ENCODE assay signal across 2 cellular contexts in genomic region chr12:116863275-116863767, GRCh38.
TF ChIP-seq lines count a peak whose summit lies in the region.

No MANE protein-coding gene starts in this region.

TF ChIP-seq in SK-N-SH, 30 proteins besides CTCF, POLR2A, EP300 and RAD21 (continued from another document):
- TF ChIP-seq USF2 (IDR thresholded peaks at IDR 0.05; ENCODE audit: borderline replicate concordance, low read depth, low read length) (no peak), JUND (IDR thresholded peaks at IDR 0.05) (no peak)
- TF ChIP-seq, protein P1, sequence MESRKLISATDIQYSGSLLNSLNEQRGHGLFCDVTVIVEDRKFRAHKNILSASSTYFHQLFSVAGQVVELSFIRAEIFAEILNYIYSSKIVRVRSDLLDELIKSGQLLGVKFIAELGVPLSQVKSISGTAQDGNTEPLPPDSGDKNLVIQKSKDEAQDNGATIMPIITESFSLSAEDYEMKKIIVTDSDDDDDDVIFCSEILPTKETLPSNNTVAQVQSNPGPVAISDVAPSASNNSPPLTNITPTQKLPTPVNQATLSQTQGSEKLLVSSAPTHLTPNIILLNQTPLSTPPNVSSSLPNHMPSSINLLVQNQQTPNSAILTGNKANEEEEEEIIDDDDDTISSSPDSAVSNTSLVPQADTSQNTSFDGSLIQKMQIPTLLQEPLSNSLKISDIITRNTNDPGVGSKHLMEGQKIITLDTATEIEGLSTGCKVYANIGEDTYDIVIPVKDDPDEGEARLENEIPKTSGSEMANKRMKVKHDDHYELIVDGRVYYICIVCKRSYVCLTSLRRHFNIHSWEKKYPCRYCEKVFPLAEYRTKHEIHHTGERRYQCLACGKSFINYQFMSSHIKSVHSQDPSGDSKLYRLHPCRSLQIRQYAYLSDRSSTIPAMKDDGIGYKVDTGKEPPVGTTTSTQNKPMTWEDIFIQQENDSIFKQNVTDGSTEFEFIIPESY (IDR thresholded peaks at IDR 0.05; ENCODE audit: borderline replicate concordance, low read depth), result no peak
TF ChIP-seq in SK-N-SH: peak in this region for 0.

TF ChIP-seq in SK-N-SH treated with all-trans-retinoic acid at 6 μM for 48 hours, 23 proteins besides CTCF, POLR2A, EP300 and RAD21 (continued from another document):
- no peak for TF ChIP-seq POU6F1 (CRISPR knock-in tag; IDR thresholded peaks at IDR 0.05; ENCODE audit: borderline replicate concordance, low read depth)
- no peak for TF ChIP-seq ZNF70 (CRISPR knock-in tag; IDR thresholded peaks at IDR 0.05)
- TF ChIP-seq, protein P2, sequence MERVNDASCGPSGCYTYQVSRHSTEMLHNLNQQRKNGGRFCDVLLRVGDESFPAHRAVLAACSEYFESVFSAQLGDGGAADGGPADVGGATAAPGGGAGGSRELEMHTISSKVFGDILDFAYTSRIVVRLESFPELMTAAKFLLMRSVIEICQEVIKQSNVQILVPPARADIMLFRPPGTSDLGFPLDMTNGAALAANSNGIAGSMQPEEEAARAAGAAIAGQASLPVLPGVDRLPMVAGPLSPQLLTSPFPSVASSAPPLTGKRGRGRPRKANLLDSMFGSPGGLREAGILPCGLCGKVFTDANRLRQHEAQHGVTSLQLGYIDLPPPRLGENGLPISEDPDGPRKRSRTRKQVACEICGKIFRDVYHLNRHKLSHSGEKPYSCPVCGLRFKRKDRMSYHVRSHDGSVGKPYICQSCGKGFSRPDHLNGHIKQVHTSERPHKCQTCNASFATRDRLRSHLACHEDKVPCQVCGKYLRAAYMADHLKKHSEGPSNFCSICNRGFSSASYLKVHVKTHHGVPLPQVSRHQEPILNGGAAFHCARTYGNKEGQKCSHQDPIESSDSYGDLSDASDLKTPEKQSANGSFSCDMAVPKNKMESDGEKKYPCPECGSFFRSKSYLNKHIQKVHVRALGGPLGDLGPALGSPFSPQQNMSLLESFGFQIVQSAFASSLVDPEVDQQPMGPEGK (CRISPR knock-in tag; IDR thresholded peaks at IDR 0.05; ENCODE audit: borderline replicate concordance), result no peak
- TF ChIP-seq OSR1 (CRISPR knock-in tag; IDR thresholded peaks at IDR 0.05), result no peak
- no peak for TF ChIP-seq RARB (CRISPR knock-in tag; IDR thresholded peaks at IDR 0.05)
- no peak for TF ChIP-seq TCF4 (CRISPR knock-in tag; IDR thresholded peaks at IDR 0.05; ENCODE audit: borderline replicate concordance)
- no peak for TF ChIP-seq PPARA (CRISPR knock-in tag; IDR thresholded peaks at IDR 0.05; ENCODE audit: borderline replicate concordance)
- TF ChIP-seq SNAI2 (CRISPR knock-in tag; IDR thresholded peaks at IDR 0.05), result no peak
TF ChIP-seq in SK-N-SH treated with all-trans-retinoic acid at 6 μM for 48 hours: peak in this region for 0.
